In the genomic region with DNA sequence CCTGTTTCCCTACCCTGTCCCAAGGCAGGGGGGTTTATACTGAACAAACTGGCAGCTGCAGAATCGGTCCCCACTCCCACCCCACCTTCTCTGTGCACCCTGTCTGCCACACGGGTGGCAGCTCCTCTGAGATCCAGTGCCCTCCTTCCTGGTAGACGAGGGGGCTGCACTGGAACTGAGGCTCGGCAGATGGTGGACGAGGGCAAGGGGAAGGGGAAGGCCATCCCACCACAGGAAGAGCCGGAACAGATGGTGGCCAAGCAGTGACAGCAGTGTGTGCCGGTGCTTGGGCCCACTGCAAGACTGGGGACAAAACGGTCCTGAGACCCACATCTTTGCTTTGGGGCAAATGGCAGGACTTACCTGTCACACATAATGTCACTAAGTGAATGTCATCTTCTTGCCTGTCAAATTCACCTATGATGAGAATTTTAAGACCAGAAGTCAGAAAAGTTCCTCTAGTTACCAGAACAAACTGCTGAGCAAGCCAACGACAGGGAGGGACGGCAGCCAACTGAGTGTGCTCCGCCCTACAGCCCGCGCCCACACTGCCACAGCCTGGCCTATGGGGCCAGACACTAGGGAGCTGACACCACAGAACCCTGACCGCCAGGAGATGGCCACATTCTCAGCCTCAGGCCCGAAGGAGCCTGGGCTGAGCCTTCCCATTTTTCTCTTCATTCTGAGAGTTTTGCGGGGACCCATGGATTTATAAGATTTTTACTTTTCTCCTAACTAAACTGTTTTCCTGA, we compare ENCODE assay signal across 9 cellular contexts. TPM values are rescaled to one million over a fixed set of nuclear protein-coding genes. Genes with fewer than 3 reads are reported as not detected.
DNase-seq lines count a peak whose midpoint lies in the region; ATAC-seq and TF ChIP-seq lines count a peak whose summit lies in the region.
"Had no signal": no experiment of that assay in that cellular context is flagged by ENCODE, and none has a peak within 500 bp of the region (broad histone marks: within the 10 kb centered on the region; RNA-seq: fewer than 3 reads in every experiment).

No MANE protein-coding gene starts in this region.

- in situ Hi-C loops in Caki2 (cut with HindIII; ENCODE audit: low pct_unique_long_range_greater_than_20kb, low sequenced_read_pairs), result no loop called here

- intact Hi-C loops in cardiac septum (cut with DNase I), result no loop called here

- H3K27ac ChIP-seq in WERI-Rb-1, result peak overlapping the region; percentile 58
- H3K27ac ChIP-seq: suprapubic skin had no signal

- ATAC-seq in GM21529 (IDR thresholded peaks at IDR 0.05; ENCODE audit: unreplicated experiment) (no peak), GM18861 (IDR thresholded peaks at IDR 0.05; ENCODE audit: unreplicated experiment) (no peak)

- TF ChIP-seq CTCF in WERI-Rb-1 (IDR thresholded peaks at IDR 0.05; ENCODE audit: low read depth, low read length), result peak; percentile 35; the same call in 1 of the 2 replicates

- peaks cover 39% of the 10 kb centered on the region for H3K36me3 ChIP-seq in WERI-Rb-1

- H3K4me3 ChIP-seq in WERI-Rb-1 (ENCODE audit: low read depth, low read length), result peak overlapping the region; percentile 8
- H3K4me3 ChIP-seq: suprapubic skin had no signal

- peak; percentile 40 for DNase-seq in Caki2 (ENCODE audit: low read depth)
- DNase-seq in WERI-Rb-1, result peak; percentile 75
- DNase-seq in cardiac septum (ENCODE audit: low spot score), result peak; percentile 89
- peak; percentile 82 for DNase-seq in pons (ENCODE audit: low spot score)
- DNase-seq in activated CD4-positive, alpha-beta T cell treated with anti-CD3 and anti-CD28 coated beads, Interleukin-2, amount 50 U/mL, for 4 hours, result no peak
- no peak for DNase-seq in NCI-H2081 treated with DMSO at 0.1 percent for 48 hours (lab: John Stamatoyannopoulos, UW)

- H3K27me3 ChIP-seq in WERI-Rb-1 (ENCODE audit: insufficient read depth, low read depth, severe bottlenecking), result no peaks in the 10 kb centered on the region
- H3K27me3 ChIP-seq: suprapubic skin had no signal

- H3K9me3 ChIP-seq in WERI-Rb-1 (ENCODE audit: severe bottlenecking), result no peaks in the 10 kb centered on the region
- H3K9me3 ChIP-seq: suprapubic skin had no signal

RNA-seq across cellular contexts. Expression of a gene that starts 14.4 kb away (rescaled TPM):
- 27.6 and 51.4 TPM in 2 replicates for total RNA-seq in Caki2 (2014; rRNA removed; shearing (Covaris generic); ENCODE audit: low replicate concordance)
- 33.6 TPM for total RNA-seq in cardiac septum

RNA-seq across cellular contexts. Expression of a gene that starts 52.6 kb away (rescaled TPM):
- 22.4 and 23.4 TPM in 2 replicates for total RNA-seq in Caki2 (2014; rRNA removed; shearing (Covaris generic); ENCODE audit: low replicate concordance)
- total RNA-seq in cardiac septum, result 22.3 TPM

Comparison
In these comparisons a context has a peak if more than half of its experiments do, and no peak if none do; other contexts are left out.
1. DNase-seq: peak in Caki2 (single experiment), WERI-Rb-1 (single experiment), cardiac septum (single experiment) and pons (single experiment); none in activated CD4-positive, alpha-beta T cell treated with anti-CD3 and anti-CD28 coated beads, Interleukin-2, amount 50 U/mL, for 4 hours (0 of 2) and NCI-H2081 treated with DMSO at 0.1 percent for 48 hours (single experiment).